ENCODE assay signal across 24 cellular contexts in the genomic region with DNA sequence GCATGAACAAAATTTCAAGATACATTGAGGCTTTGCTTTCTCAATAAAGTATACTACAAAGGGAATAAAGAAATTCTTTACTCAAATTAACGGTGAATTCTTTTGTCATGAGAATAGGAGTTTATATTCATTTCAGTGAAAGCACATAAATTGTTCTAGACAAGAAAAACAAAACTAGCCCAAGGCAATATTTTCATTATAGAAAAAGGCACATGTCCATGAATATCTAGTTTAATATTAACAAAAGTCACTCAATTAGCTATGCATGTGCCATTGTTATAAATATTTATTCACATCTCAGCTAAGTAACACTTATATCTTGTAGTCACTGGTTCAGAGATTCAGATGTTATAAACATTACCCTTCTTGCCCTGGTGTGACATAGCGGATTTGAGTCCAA.
"Had no signal": no experiment of that assay in that cellular context is flagged by ENCODE, and none has a peak within 500 bp of the region (broad histone marks: within the 10 kb centered on the region; RNA-seq: fewer than 3 reads in every experiment).

No MANE protein-coding gene starts in this region.

- H3K4me3 Mint-ChIP-seq: dendritic cell treated with granulocyte-macrophage colony-stimulating factor and Interleukin-4, amounts not matched to agents 40 ng/mL and 50 ng/mL, for 4 days; effector memory CD8-positive, alpha-beta T cell; endodermal cell had no signal

- H3K9me3 Mint-ChIP-seq: dendritic cell treated with granulocyte-macrophage colony-stimulating factor and Interleukin-4, amounts not matched to agents 40 ng/mL and 50 ng/mL, for 4 days; endodermal cell had no signal

- H3K4me3 ChIP-seq: colonic mucosa, coronary artery, dorsolateral prefrontal cortex, esophagus muscularis mucosa, esophagus squamous epithelium, gastrocnemius medialis, gastroesophageal sphincter, heart left ventricle, heart right ventricle had no signal

- H3K36me3 ChIP-seq: colonic mucosa, esophagus muscularis mucosa, esophagus squamous epithelium, gastrocnemius medialis, gastroesophageal sphincter, heart left ventricle, heart right ventricle had no signal

- DNase-seq: colonic mucosa; cortex of kidney; dermis blood vessel endothelial cell; dorsolateral prefrontal cortex; effector CD4-positive, alpha-beta T cell; effector CD8-positive, alpha-beta T cell; effector memory CD4-positive, alpha-beta T cell; effector memory CD8-positive, alpha-beta T cell; endodermal cell; erythroblast; esophagus squamous epithelium; foreskin fibroblast; foreskin keratinocyte; foreskin melanocyte; gastrocnemius medialis; glutamatergic neuron; head of caudate nucleus; heart left ventricle; heart right ventricle had no signal

- H3K27me3 ChIP-seq: colonic mucosa, esophagus muscularis mucosa, foreskin keratinocyte, gastrocnemius medialis, gastroesophageal sphincter, heart left ventricle, heart right ventricle had no signal

- H3K27me3 Mint-ChIP-seq: dendritic cell treated with granulocyte-macrophage colony-stimulating factor and Interleukin-4, amounts not matched to agents 40 ng/mL and 50 ng/mL, for 4 days; effector memory CD8-positive, alpha-beta T cell had no signal

- H3K4me1 Mint-ChIP-seq: endodermal cell had no signal

- H3K4me1 ChIP-seq: colonic mucosa, esophagus squamous epithelium, foreskin keratinocyte, gastrocnemius medialis, heart left ventricle, heart right ventricle had no signal

- H3K27ac Mint-ChIP-seq: dendritic cell treated with granulocyte-macrophage colony-stimulating factor and Interleukin-4, amounts not matched to agents 40 ng/mL and 50 ng/mL, for 4 days; effector memory CD8-positive, alpha-beta T cell; endodermal cell had no signal

- H3K9me3 ChIP-seq: colonic mucosa, esophagus muscularis mucosa, esophagus squamous epithelium, gastrocnemius medialis, gastroesophageal sphincter, heart left ventricle had no signal

- ATAC-seq: effector memory CD8-positive, alpha-beta T cell; esophagus mucosa; foreskin keratinocyte; gastrocnemius medialis; gastroesophageal sphincter; heart left ventricle; heart right ventricle had no signal
